ENCODE assay signal across 1 cellular context in the genomic region with DNA sequence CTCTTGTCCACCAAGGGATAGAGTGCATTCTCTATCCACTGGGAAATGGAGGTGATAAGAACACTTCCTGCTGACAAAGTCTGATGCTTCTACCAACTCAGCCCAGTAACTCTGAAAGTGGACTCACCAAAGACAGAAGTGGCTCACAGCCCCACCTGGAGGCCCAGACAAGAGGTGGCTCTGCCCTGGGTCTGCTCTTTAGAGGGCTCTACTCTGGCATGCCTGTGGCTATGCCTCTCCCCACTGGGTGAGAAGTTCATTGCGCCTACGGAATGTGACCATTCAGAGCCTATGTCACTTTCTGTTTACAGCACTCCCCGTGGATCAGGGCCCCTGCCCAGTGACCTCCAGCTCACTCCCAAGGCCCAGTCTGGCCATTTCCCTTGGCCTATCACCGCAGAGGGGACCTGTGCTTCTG.
TF ChIP-seq lines count a peak whose summit lies in the region.

No MANE protein-coding gene starts in this region.

TF ChIP-seq in GM23338, 12 proteins besides CTCF, POLR2A, EP300 and RAD21 (continued from another document):
- TF ChIP-seq, protein P1, sequence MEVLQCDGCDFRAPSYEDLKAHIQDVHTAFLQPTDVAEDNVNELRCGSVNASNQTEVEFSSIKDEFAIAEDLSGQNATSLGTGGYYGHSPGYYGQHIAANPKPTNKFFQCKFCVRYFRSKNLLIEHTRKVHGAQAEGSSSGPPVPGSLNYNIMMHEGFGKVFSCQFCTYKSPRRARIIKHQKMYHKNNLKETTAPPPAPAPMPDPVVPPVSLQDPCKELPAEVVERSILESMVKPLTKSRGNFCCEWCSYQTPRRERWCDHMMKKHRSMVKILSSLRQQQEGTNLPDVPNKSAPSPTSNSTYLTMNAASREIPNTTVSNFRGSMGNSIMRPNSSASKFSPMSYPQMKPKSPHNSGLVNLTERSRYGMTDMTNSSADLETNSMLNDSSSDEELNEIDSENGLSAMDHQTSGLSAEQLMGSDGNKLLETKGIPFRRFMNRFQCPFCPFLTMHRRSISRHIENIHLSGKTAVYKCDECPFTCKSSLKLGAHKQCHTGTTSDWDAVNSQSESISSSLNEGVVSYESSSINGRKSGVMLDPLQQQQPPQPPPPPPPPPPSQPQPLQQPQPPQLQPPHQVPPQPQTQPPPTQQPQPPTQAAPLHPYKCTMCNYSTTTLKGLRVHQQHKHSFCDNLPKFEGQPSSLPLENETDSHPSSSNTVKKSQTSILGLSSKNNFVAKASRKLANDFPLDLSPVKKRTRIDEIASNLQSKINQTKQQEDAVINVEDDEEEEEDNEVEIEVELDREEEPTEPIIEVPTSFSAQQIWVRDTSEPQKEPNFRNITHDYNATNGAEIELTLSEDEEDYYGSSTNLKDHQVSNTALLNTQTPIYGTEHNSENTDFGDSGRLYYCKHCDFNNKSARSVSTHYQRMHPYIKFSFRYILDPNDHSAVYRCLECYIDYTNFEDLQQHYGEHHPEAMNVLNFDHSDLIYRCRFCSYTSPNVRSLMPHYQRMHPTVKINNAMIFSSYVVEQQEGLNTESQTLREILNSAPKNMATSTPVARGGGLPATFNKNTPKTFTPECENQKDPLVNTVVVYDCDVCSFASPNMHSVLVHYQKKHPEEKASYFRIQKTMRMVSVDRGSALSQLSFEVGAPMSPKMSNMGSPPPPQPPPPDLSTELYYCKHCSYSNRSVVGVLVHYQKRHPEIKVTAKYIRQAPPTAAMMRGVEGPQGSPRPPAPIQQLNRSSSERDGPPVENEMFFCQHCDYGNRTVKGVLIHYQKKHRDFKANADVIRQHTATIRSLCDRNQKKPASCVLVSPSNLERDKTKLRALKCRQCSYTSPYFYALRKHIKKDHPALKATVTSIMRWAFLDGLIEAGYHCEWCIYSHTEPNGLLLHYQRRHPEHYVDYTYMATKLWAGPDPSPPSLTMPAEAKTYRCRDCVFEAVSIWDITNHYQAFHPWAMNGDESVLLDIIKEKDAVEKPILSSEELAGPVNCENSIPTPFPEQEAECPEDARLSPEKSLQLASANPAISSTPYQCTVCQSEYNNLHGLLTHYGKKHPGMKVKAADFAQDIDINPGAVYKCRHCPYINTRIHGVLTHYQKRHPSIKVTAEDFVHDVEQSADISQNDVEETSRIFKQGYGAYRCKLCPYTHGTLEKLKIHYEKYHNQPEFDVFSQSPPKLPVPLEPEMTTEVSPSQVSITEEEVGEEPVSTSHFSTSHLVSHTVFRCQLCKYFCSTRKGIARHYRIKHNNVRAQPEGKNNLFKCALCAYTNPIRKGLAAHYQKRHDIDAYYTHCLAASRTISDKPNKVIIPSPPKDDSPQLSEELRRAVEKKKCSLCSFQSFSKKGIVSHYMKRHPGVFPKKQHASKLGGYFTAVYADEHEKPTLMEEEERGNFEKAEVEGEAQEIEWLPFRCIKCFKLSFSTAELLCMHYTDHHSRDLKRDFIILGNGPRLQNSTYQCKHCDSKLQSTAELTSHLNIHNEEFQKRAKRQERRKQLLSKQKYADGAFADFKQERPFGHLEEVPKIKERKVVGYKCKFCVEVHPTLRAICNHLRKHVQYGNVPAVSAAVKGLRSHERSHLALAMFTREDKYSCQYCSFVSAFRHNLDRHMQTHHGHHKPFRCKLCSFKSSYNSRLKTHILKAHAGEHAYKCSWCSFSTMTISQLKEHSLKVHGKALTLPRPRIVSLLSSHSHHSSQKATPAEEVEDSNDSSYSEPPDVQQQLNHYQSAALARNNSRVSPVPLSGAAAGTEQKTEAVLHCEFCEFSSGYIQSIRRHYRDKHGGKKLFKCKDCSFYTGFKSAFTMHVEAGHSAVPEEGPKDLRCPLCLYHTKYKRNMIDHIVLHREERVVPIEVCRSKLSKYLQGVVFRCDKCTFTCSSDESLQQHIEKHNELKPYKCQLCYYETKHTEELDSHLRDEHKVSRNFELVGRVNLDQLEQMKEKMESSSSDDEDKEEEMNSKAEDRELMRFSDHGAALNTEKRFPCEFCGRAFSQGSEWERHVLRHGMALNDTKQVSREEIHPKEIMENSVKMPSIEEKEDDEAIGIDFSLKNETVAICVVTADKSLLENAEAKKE (CRISPR knock-in tag; IDR thresholded peaks at IDR 0.05) = no peak
- TF ChIP-seq ZNF331 (CRISPR knock-in tag; IDR thresholded peaks at IDR 0.05; ENCODE audit: low read depth) (no peak), EZH2 (IDR thresholded peaks at IDR 0.05; ENCODE audit: low read depth, unreplicated experiment) (no peak), JUNB (IDR thresholded peaks at IDR 0.05; ENCODE audit: unreplicated experiment) (no peak), STAT1 (IDR thresholded peaks at IDR 0.05; ENCODE audit: unreplicated experiment) (no peak), EZH2phosphoT487 (IDR thresholded peaks at IDR 0.05; ENCODE audit: unreplicated experiment) (no peak), NANOG (IDR thresholded peaks at IDR 0.05; ENCODE audit: borderline replicate concordance) (no peak)
